Comparison of ENCODE assay signal across 11 cellular contexts in the genomic region with DNA sequence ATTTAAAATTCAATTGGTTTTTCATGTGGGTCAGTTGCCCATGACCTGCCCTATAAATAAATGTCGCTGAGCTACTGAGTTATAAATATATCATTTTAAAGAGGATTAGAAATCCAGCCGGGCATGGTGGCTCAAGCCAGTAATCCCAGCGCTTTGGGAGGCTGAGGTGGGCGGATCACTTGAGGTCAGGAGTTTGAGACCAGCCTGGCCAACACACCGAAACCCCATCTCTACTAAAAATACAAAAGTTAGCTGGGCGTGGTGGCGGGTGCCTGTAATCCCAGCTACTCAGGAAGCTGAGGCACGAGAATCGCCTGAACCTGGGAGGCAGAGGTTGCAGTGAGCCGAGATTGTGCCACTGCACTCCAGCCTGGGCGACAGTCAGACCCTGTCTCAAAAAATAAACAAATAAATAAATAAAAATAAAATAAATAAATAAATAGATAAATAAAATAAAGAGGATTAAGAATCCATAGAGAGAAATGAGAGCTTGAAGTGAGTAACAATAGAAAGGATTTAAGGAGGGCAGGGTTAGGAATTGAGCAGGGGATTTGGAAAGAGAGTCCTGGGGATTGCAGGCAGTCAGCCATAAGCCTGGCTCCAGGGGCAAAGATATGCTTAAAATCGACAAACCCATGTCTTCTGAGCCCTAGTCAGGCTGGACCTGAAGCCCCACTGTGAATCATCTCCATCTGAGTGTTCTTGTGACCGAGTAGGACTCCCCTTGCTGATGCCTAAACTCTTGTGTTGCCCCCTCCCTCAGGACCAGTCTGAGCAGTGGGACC. TPM values are rescaled to one million over a fixed set of nuclear protein-coding genes. Genes with fewer than 3 reads are reported as not detected.
"Had no signal": no experiment of that assay in that cellular context is flagged by ENCODE, and none has a peak within 500 bp of the region (broad histone marks: within the 10 kb centered on the region; RNA-seq: fewer than 3 reads in every experiment).

No MANE protein-coding gene starts in this region.

RNA-seq across cellular contexts. Expression of gene GUCA1B, which starts 7.6 kb away (rescaled TPM):
- total RNA-seq: RPMI7951, SJSA1 had no signal
- polyA plus RNA-seq: cardiac muscle cell had no signal

RNA-seq across cellular contexts. Expression of gene GUCA1A, which starts 29.2 kb away (rescaled TPM):
- total RNA-seq: activated CD4-positive, alpha-beta T cell treated with anti-CD3 and anti-CD28 coated beads, Interleukin-2, amount 10 ng/mL, durations not matched to agents 24 days and 14 days; activated CD8-positive, alpha-beta memory T cell treated with anti-CD3 and anti-CD28 coated beads for 36 hours; activated naive CD8-positive, alpha-beta T cell treated with anti-CD3 and anti-CD28 coated beads, Interleukin-2, amount 10 ng/mL, durations not matched to agents 7 days and 5 days; NCI-H460; OCI-LY7; RPMI7951; SJSA1; T-cell; T-helper 17 cell had no signal

RNA-seq across cellular contexts. Expression of gene C6orf132, which starts 59.9 kb away (rescaled TPM):
- total RNA-seq: NCI-H460, RPMI7951, SJSA1, T-helper 17 cell had no signal
- polyA plus RNA-seq: SK-N-SH had no signal
